In genomic region chr3:18868911-18869689, GRCh38 we compare ENCODE assay signal across 29 cellular contexts.
DNase-seq lines count a peak whose midpoint lies in the region; ATAC-seq, FAIRE-seq and TF ChIP-seq lines count a peak whose summit lies in the region.
"Had no signal": no experiment of that assay in that cellular context is flagged by ENCODE, and none has a peak within 500 bp of the region (broad histone marks: within the 10 kb centered on the region; RNA-seq: fewer than 3 reads in every experiment).

No MANE protein-coding gene starts in this region.

- peak; percentile 61 for DNase-seq in activated CD4-positive, alpha-beta T cell treated with anti-CD3 and anti-CD28 coated beads for 36 hours
- no peak for DNase-seq in activated CD4-positive, alpha-beta T cell treated with anti-CD3 and anti-CD28 coated beads, Interleukin-2, amount 10 ng/mL, durations not matched to agents 7 days and 5 days
- DNase-seq in HTR-8/SVneo (ENCODE audit: insufficient read length, low spot score) (no peak), heart left ventricle (no peak), NCI-H526 treated with DMSO at 0.1 percent for 48 hours (lab: John Stamatoyannopoulos, UW) (no peak), right cardiac atrium (no peak)
- peak; percentile 36 for DNase-seq in activated naive CD8-positive, alpha-beta T cell treated with anti-CD3 and anti-CD28 coated beads for 36 hours
- DNase-seq in stimulated activated CD4-positive, alpha-beta T cell treated with anti-CD3 and anti-CD28 coated beads, Interleukin-4, amount 100 ng/mL, for 1 hour = peak; percentile 11
- DNase-seq: activated naive CD8-positive, alpha-beta T cell treated with anti-CD3 and anti-CD28 coated beads, Interleukin-2, amount 10 ng/mL, durations not matched to agents 7 days and 5 days; BE2C; colonic mucosa; COR-L47; DND-41; endodermal cell; GM23248; heart right ventricle; left lung; natural killer cell; NCI-H1694; NCI-H82; OCI-M1; SHP77; substantia nigra; T-cell had no signal

- H3K9me3 ChIP-seq in heart left ventricle = no peaks in the 10 kb centered on the region
- H3K9me3 ChIP-seq in right cardiac atrium (ENCODE audit: control insufficient read depth, low read length) = no peaks in the 10 kb centered on the region
- H3K9me3 ChIP-seq: BE2C, colonic mucosa, left lung, right atrium auricular region had no signal

- 71 to 84% (median 78%) methylated on average over 4 of the region's 4 CpGs for WGBS in heart left ventricle, 4 donors
- 78% methylated on average over 4 of the region's 4 CpGs for WGBS in right cardiac atrium

- H3K27me3 Mint-ChIP-seq in activated CD4-positive, alpha-beta T cell treated with anti-CD3 and anti-CD28 coated beads for 36 hours = peaks cover 2% of the 10 kb centered on the region
- no peaks in the 10 kb centered on the region for H3K27me3 Mint-ChIP-seq in activated CD4-positive, alpha-beta T cell treated with anti-CD3 and anti-CD28 coated beads, Interleukin-2, amount 10 ng/mL, durations not matched to agents 7 days and 5 days
- H3K27me3 Mint-ChIP-seq in activated naive CD8-positive, alpha-beta T cell treated with anti-CD3 and anti-CD28 coated beads for 36 hours = peaks cover 6% of the 10 kb centered on the region
- H3K27me3 Mint-ChIP-seq: brain had no signal

- peak overlapping the region; percentile 91 for H3K27ac Mint-ChIP-seq in activated CD4-positive, alpha-beta T cell treated with anti-CD3 and anti-CD28 coated beads for 36 hours
- no peak overlapping the region for H3K27ac Mint-ChIP-seq in activated CD4-positive, alpha-beta T cell treated with anti-CD3 and anti-CD28 coated beads, Interleukin-2, amount 10 ng/mL, durations not matched to agents 7 days and 5 days
- peak overlapping the region; percentile 80 for H3K27ac Mint-ChIP-seq in activated naive CD8-positive, alpha-beta T cell treated with anti-CD3 and anti-CD28 coated beads for 36 hours
- H3K27ac Mint-ChIP-seq: activated naive CD8-positive, alpha-beta T cell treated with anti-CD3 and anti-CD28 coated beads, Interleukin-2, amount 10 ng/mL, durations not matched to agents 7 days and 5 days; brain; endodermal cell; mesothelial cell of epicardium; natural killer cell; T-cell had no signal

- TF ChIP-seq CTCF in heart left ventricle (IDR thresholded peaks at IDR 0.05) = no peak

- no peak for TF ChIP-seq POLR2A in heart left ventricle (IDR thresholded peaks at IDR 0.05)

- H3K9me3 Mint-ChIP-seq in activated CD4-positive, alpha-beta T cell treated with anti-CD3 and anti-CD28 coated beads for 36 hours (ENCODE audit: low read depth) = peaks cover 9% of the 10 kb centered on the region
- H3K9me3 Mint-ChIP-seq in activated CD4-positive, alpha-beta T cell treated with anti-CD3 and anti-CD28 coated beads, Interleukin-2, amount 10 ng/mL, durations not matched to agents 7 days and 5 days = peaks cover 12% of the 10 kb centered on the region
- peaks cover 6% of the 10 kb centered on the region for H3K9me3 Mint-ChIP-seq in activated naive CD8-positive, alpha-beta T cell treated with anti-CD3 and anti-CD28 coated beads for 36 hours
- H3K9me3 Mint-ChIP-seq: activated naive CD8-positive, alpha-beta T cell treated with anti-CD3 and anti-CD28 coated beads, Interleukin-2, amount 10 ng/mL, durations not matched to agents 7 days and 5 days; brain; endodermal cell; mesothelial cell of epicardium; natural killer cell had no signal

- POLR2A ChIA-PET in activated CD4-positive, alpha-beta T cell treated with anti-CD3 and anti-CD28 coated beads for 36 hours (lab: Charles Lee) = interaction anchor here (0.6 to 1.1 kb wide), 3 partner anchors 120 to 449 kb away, joined by 3 to 6 read pairs (median 4); no protein-coding TSS in a partner anchor
- POLR2A ChIA-PET in activated CD4-positive, alpha-beta T cell treated with anti-CD3 and anti-CD28 coated beads, Interleukin-2, amount 10 ng/mL, durations not matched to agents 7 days and 5 days (lab: Charles Lee) = interaction anchor here (0.5 kb wide), 1 partner anchor 297 kb away, joined by 3 read pairs; no protein-coding TSS in a partner anchor

- peak overlapping the region; percentile 51 for H3K4me3 Mint-ChIP-seq in activated CD4-positive, alpha-beta T cell treated with anti-CD3 and anti-CD28 coated beads for 36 hours
- H3K4me3 Mint-ChIP-seq in activated CD4-positive, alpha-beta T cell treated with anti-CD3 and anti-CD28 coated beads, Interleukin-2, amount 10 ng/mL, durations not matched to agents 7 days and 5 days = no peak overlapping the region
- no peak overlapping the region for H3K4me3 Mint-ChIP-seq in activated naive CD8-positive, alpha-beta T cell treated with anti-CD3 and anti-CD28 coated beads for 36 hours
- H3K4me3 Mint-ChIP-seq: activated naive CD8-positive, alpha-beta T cell treated with anti-CD3 and anti-CD28 coated beads, Interleukin-2, amount 10 ng/mL, durations not matched to agents 7 days and 5 days; brain; endodermal cell; mesothelial cell of epicardium; natural killer cell; T-cell had no signal

- H3K36me3 ChIP-seq in heart left ventricle = no peaks in the 10 kb centered on the region
- H3K36me3 ChIP-seq: BE2C, colonic mucosa, heart right ventricle, left lung, right atrium auricular region had no signal

- H3K4me1 ChIP-seq in heart left ventricle (no peaks in the 10 kb centered on the region), right cardiac atrium (ENCODE audit: control insufficient read depth, insufficient read depth, low read length) (no peaks in the 10 kb centered on the region)
- H3K4me1 ChIP-seq: BE2C, colonic mucosa, heart right ventricle, left lung, right atrium auricular region had no signal

- peaks cover 63% of the 10 kb centered on the region for H3K4me1 Mint-ChIP-seq in activated CD4-positive, alpha-beta T cell treated with anti-CD3 and anti-CD28 coated beads for 36 hours
- H3K4me1 Mint-ChIP-seq in activated CD4-positive, alpha-beta T cell treated with anti-CD3 and anti-CD28 coated beads, Interleukin-2, amount 10 ng/mL, durations not matched to agents 7 days and 5 days = peaks cover 34% of the 10 kb centered on the region
- peaks cover 30% of the 10 kb centered on the region for H3K4me1 Mint-ChIP-seq in activated naive CD8-positive, alpha-beta T cell treated with anti-CD3 and anti-CD28 coated beads for 36 hours
- H3K4me1 Mint-ChIP-seq: activated naive CD8-positive, alpha-beta T cell treated with anti-CD3 and anti-CD28 coated beads, Interleukin-2, amount 10 ng/mL, durations not matched to agents 7 days and 5 days; brain; mesothelial cell of epicardium; natural killer cell had no signal

- H3K36me3 Mint-ChIP-seq in activated CD4-positive, alpha-beta T cell treated with anti-CD3 and anti-CD28 coated beads for 36 hours (ENCODE audit: low read depth) = peaks cover 9% of the 10 kb centered on the region
- H3K36me3 Mint-ChIP-seq in activated CD4-positive, alpha-beta T cell treated with anti-CD3 and anti-CD28 coated beads, Interleukin-2, amount 10 ng/mL, durations not matched to agents 7 days and 5 days (ENCODE audit: low read depth) = no peaks in the 10 kb centered on the region
- no peaks in the 10 kb centered on the region for H3K36me3 Mint-ChIP-seq in activated naive CD8-positive, alpha-beta T cell treated with anti-CD3 and anti-CD28 coated beads for 36 hours
- H3K36me3 Mint-ChIP-seq: brain, mesothelial cell of epicardium, natural killer cell, T-cell had no signal

- FAIRE-seq in HTR-8/SVneo (lab: Jason Lieb, UNC) = peak; percentile 20
- FAIRE-seq: GM12892, GM19239 had no signal

- no peak overlapping the region for H3K27ac ChIP-seq in heart left ventricle
- no peak overlapping the region for H3K27ac ChIP-seq in right cardiac atrium (ENCODE audit: low read length)
- H3K27ac ChIP-seq: colonic mucosa, GM23248, heart right ventricle, left lung, right atrium auricular region had no signal

- H3K4me3 ChIP-seq in heart left ventricle = no peak overlapping the region
- H3K4me3 ChIP-seq in right cardiac atrium (ENCODE audit: low read length) = no peak overlapping the region
- H3K4me3 ChIP-seq: colonic mucosa, GM23248, heart right ventricle, left lung, right atrium auricular region had no signal

- CTCF ChIA-PET in activated CD4-positive, alpha-beta T cell treated with anti-CD3 and anti-CD28 coated beads for 36 hours (lab: Charles Lee) = interaction anchor here (0.6 to 3.0 kb wide), 7 partner anchors 17 to 433 kb away, joined by 3 to 25 read pairs (median 4); no protein-coding TSS in a partner anchor
- CTCF ChIA-PET in activated CD4-positive, alpha-beta T cell treated with anti-CD3 and anti-CD28 coated beads, Interleukin-2, amount 10 ng/mL, durations not matched to agents 7 days and 5 days (lab: Charles Lee) = interaction anchor here (0.8 kb wide), 1 partner anchor 10 kb away, joined by 3 read pairs; no protein-coding TSS in a partner anchor

- H3K27me3 ChIP-seq in heart left ventricle = no peaks in the 10 kb centered on the region
- no peaks in the 10 kb centered on the region for H3K27me3 ChIP-seq in right cardiac atrium (ENCODE audit: control insufficient read depth, insufficient read depth)
- H3K27me3 ChIP-seq: BE2C, colonic mucosa, heart right ventricle, left lung, right atrium auricular region had no signal

- ATAC-seq in activated CD4-positive, alpha-beta T cell treated with anti-CD3 and anti-CD28 coated beads for 36 hours = peak; percentile 78
- no peak for ATAC-seq in heart left ventricle
- no peak for ATAC-seq in right cardiac atrium
- ATAC-seq: heart right ventricle, left lung, natural killer cell, T-cell had no signal

- intact Hi-C loops in activated CD4-positive, alpha-beta T cell treated with anti-CD3 and anti-CD28 coated beads for 36 hours (cut with DNase I, micrococcal nuclease) = loop anchor here in 1 of 2 experiments (2.0 kb wide), 1 partner anchor 20 kb away; no protein-coding TSS in a partner anchor
- intact Hi-C loops in heart left ventricle (cut with DNase I) (loop anchor here in 1 of 10 donors (10.0 kb wide), 1 partner anchor 64 kb away; no protein-coding TSS in a partner anchor), right cardiac atrium (cut with DNase I) (no loop called here)

Comparison
In these comparisons a context has a peak if more than half of its experiments do, and no peak if none do; other contexts are left out.
1. DNase-seq: peak in activated CD4-positive, alpha-beta T cell treated with anti-CD3 and anti-CD28 coated beads for 36 hours (single experiment), activated naive CD8-positive, alpha-beta T cell treated with anti-CD3 and anti-CD28 coated beads for 36 hours (single experiment) and stimulated activated CD4-positive, alpha-beta T cell treated with anti-CD3 and anti-CD28 coated beads, Interleukin-4, amount 100 ng/mL, for 1 hour (single experiment); none in activated CD4-positive, alpha-beta T cell treated with anti-CD3 and anti-CD28 coated beads, Interleukin-2, amount 10 ng/mL, durations not matched to agents 7 days and 5 days (single experiment), HTR-8/SVneo (single experiment), heart left ventricle (0 of 5), NCI-H526 treated with DMSO at 0.1 percent for 48 hours (single experiment) and right cardiac atrium (0 of 3).